In genomic region chr7:99325597-99326407, GRCh38 we compare ENCODE assay signal across 8 cellular contexts. TPM values are rescaled to one million over a fixed set of nuclear protein-coding genes. Genes with fewer than 3 reads are reported as not detected.
DNase-seq lines count a peak whose midpoint lies in the region; ATAC-seq and TF ChIP-seq lines count a peak whose summit lies in the region.

ARPC1A (plus strand) TSS chr7:99325898; CDS start chr7:99333354, 7,456 bp downstream.

- peak; percentile 88 to 93 (median 93) for DNase-seq in CD4-positive, CD25-positive, alpha-beta regulatory T cell
- peak; percentile 94 for DNase-seq in NCI-H82 (lab: John Stamatoyannopoulos, UW)
- DNase-seq in activated CD4-positive, alpha-beta T cell treated with anti-CD3 and anti-CD28 coated beads, Interleukin-2, amount 50 U/mL, for 48 hours: peak; percentile 88 to 91
- peak; percentile 87 to 96 for DNase-seq in dermis microvascular lymphatic vessel endothelial cell (ENCODE audit: low read depth in 2 of 2)
- peak; percentile 92 for DNase-seq in stimulated activated CD4-positive, alpha-beta T cell treated with anti-CD3 and anti-CD28 coated beads, Interleukin-4, amount 100 ng/mL, for 1 hour

- H3K9ac ChIP-seq in liver (ENCODE audit: low read depth in 1 of 2, low read length in 2 of 2): peak within 1 kb of the TSS; percentile 76 to 98

- H3K27me3 Mint-ChIP-seq in CD4-positive, CD25-positive, alpha-beta regulatory T cell: no peaks in the 10 kb centered on the region

- peak within 1 kb of the TSS; percentile 87 to 95 (median 88) for H3K27ac Mint-ChIP-seq in CD4-positive, CD25-positive, alpha-beta regulatory T cell

- H3K4me3 ChIP-seq in CD4-positive, CD25-positive, alpha-beta regulatory T cell (ENCODE audit: low read depth, low read length): peak within 1 kb of the TSS; percentile 87
- peak within 1 kb of the TSS; percentile 62 to 79 (median 75) for H3K4me3 ChIP-seq in liver (ENCODE audit: low read depth in 1 of 3, low read length in 3 of 3)

- TF ChIP-seq CTCF in liver (IDR thresholded peaks at IDR 0.05; ENCODE audit: low read depth, low read length, missing input control): peak; percentile 8

- no peaks in the 10 kb centered on the region for H3K36me3 ChIP-seq in CD4-positive, CD25-positive, alpha-beta regulatory T cell (ENCODE audit: control insufficient read depth, insufficient read depth, low read length)
- no peaks in the 10 kb centered on the region for H3K36me3 ChIP-seq in liver (ENCODE audit: control insufficient read depth in 4 of 4, insufficient read depth in 3 of 4, low read depth in 1 of 4, low read length in 3 of 4)

- peak; percentile 92 to 95 for ATAC-seq in CD4-positive, CD25-positive, alpha-beta regulatory T cell (ENCODE audit: low read depth in 2 of 2)
- ATAC-seq in GM19438 (IDR thresholded peaks at IDR 0.05; ENCODE audit: low read depth, unreplicated experiment): peak; percentile 88
- peak; percentile 86 for ATAC-seq in HG03571 (IDR thresholded peaks at IDR 0.05; ENCODE audit: unreplicated experiment)

- no peaks in the 10 kb centered on the region for H3K9me3 ChIP-seq in CD4-positive, CD25-positive, alpha-beta regulatory T cell (ENCODE audit: control insufficient read depth in 2 of 2, low read length in 2 of 2)
- H3K9me3 ChIP-seq in liver (ENCODE audit: control insufficient read depth in 4 of 4, low read length in 3 of 4): no peaks in the 10 kb centered on the region

- H3K4me3 Mint-ChIP-seq in CD4-positive, CD25-positive, alpha-beta regulatory T cell: peak within 1 kb of the TSS; percentile 86 to 97 (median 92)

- H3K9me3 Mint-ChIP-seq in CD4-positive, CD25-positive, alpha-beta regulatory T cell: no peaks in the 10 kb centered on the region

- peaks cover 5% of the 10 kb centered on the region for H3K36me3 Mint-ChIP-seq in CD4-positive, CD25-positive, alpha-beta regulatory T cell

- no peaks in the 10 kb centered on the region for H3K27me3 ChIP-seq in CD4-positive, CD25-positive, alpha-beta regulatory T cell (ENCODE audit: control insufficient read depth, insufficient read depth, low read length)
- H3K27me3 ChIP-seq in liver (ENCODE audit: control insufficient read depth in 4 of 4, insufficient read depth in 4 of 4, low read length in 3 of 4): no peaks in the 10 kb centered on the region

- peaks cover 46% of the 10 kb centered on the region for H3K4me1 ChIP-seq in CD4-positive, CD25-positive, alpha-beta regulatory T cell (ENCODE audit: control insufficient read depth, insufficient read depth, low read length, poor library complexity, severe bottlenecking)
- H3K4me1 ChIP-seq in liver (ENCODE audit: control insufficient read depth in 4 of 4, insufficient read depth in 4 of 4, low read length in 3 of 4): peaks cover 15 to 33% (median 23%) of the 10 kb centered on the region in 4 donors

- TF ChIP-seq RAD21 in liver (IDR thresholded peaks at IDR 0.05): peak in 1 of 2 donors; percentile 50

- WGBS in liver: under 1% methylated on average over 82 of the region's 82 CpGs

- peaks cover 27 to 57% (median 33%) of the 10 kb centered on the region in 4 donors for H3K4me1 Mint-ChIP-seq in CD4-positive, CD25-positive, alpha-beta regulatory T cell

- peak within 1 kb of the TSS; percentile 83 for H3K27ac ChIP-seq in CD4-positive, CD25-positive, alpha-beta regulatory T cell (ENCODE audit: insufficient read depth, low read length, poor library complexity, severe bottlenecking)
- peak within 1 kb of the TSS; percentile 57 to 75 for H3K27ac ChIP-seq in liver (ENCODE audit: low read depth in 1 of 2, low read length in 2 of 2)

TF ChIP-seq in liver, 16 proteins besides CTCF, POLR2A, EP300 and RAD21:
- TF ChIP-seq GABPA (IDR thresholded peaks at IDR 0.05 in 1 of 2, conservative IDR thresholded peaks at IDR 0.05 in 1 of 2) (peak in 1 of 2 donors; percentile 88), FOXA1 (IDR thresholded peaks at IDR 0.05) (no peak), MAX (IDR thresholded peaks at IDR 0.05) (no peak), REST (IDR thresholded peaks at IDR 0.05) (no peak), SP1 (IDR thresholded peaks at IDR 0.05) (no peak), ATF3 (IDR thresholded peaks at IDR 0.05) (no peak), FOXA2 (IDR thresholded peaks at IDR 0.05) (no peak), NR2F2 (IDR thresholded peaks at IDR 0.05) (no peak), RXRA (IDR thresholded peaks at IDR 0.05) (peak in 1 of 2 donors; percentile 8), TAF1 (conservative IDR thresholded peaks at IDR 0.05) (no peak), EGR1 (IDR thresholded peaks at IDR 0.05; ENCODE audit: low read depth in 2 of 2) (peak; percentile 36 to 41), HNF4G (IDR thresholded peaks at IDR 0.05) (no peak), YY1 (IDR thresholded peaks at IDR 0.05) (peak; percentile 65), HNF4A (conservative IDR thresholded peaks at IDR 0.05) (no peak), JUND (IDR thresholded peaks at IDR 0.05) (no peak), ZBTB33 (IDR thresholded peaks at IDR 0.05) (peak; percentile 52)

RNA-seq across cellular contexts. Expression of gene ARPC1A, which starts in this region (rescaled TPM):
- 42.5 TPM for total RNA-seq in CD4-positive, CD25-positive, alpha-beta regulatory T cell
- polyA plus RNA-seq in CD4-positive, CD25-positive, alpha-beta regulatory T cell: 10 to 100 TPM; 70.2 to 79.0 (median 75.9) TPM
- total RNA-seq in dermis microvascular lymphatic vessel endothelial cell (164 and 185 TPM in 2 replicates), liver (10 to 100 TPM; 46.7 to 60.1 TPM)
- polyA plus RNA-seq in liver: 10 to 100 TPM; 61.5 to 84.0 TPM

Comparison
In these comparisons a context has a peak if more than half of its experiments do, and no peak if none do; other contexts are left out.
1. Peak in every context shown above with its lines: DNase-seq, ATAC-seq, H3K4me3 ChIP-seq and H3K27ac ChIP-seq.